9 cellular contexts compared by ENCODE assay signal in genomic region chr3:52041118-52041847, GRCh38. TPM values are rescaled to one million over a fixed set of nuclear protein-coding genes. Genes with fewer than 3 reads are reported as not detected.
DNase-seq lines count a peak whose midpoint lies in the region; ATAC-seq and TF ChIP-seq lines count a peak whose summit lies in the region.
"Had no signal": no experiment of that assay in that cellular context is flagged by ENCODE, and none has a peak within 500 bp of the region (broad histone marks: within the 10 kb centered on the region; RNA-seq: fewer than 3 reads in every experiment).

No MANE protein-coding gene starts in this region.

- no peak overlapping the region for H3K27ac Mint-ChIP-seq in CD8-positive, alpha-beta T cell

- TF ChIP-seq CTCF in GM12872 (IDR thresholded peaks at IDR 0.05; ENCODE audit: insufficient read depth, low read depth, low read length) (peak; percentile 31; the same call in 2 of the 3 replicates), RWPE1 (conservative IDR thresholded peaks at IDR 0.05; ENCODE audit: low read depth) (no peak), foreskin keratinocyte (conservative IDR thresholded peaks at IDR 0.05) (peak; percentile 55)
- TF ChIP-seq CTCF in CD8-positive, alpha-beta T cell (IDR thresholded peaks at IDR 0.05): no peak

- H3K4me1 Mint-ChIP-seq in CD8-positive, alpha-beta T cell (ENCODE audit: low read depth): peaks cover 12% of the 10 kb centered on the region

- H3K27me3 ChIP-seq in foreskin keratinocyte: no peaks in the 10 kb centered on the region
- H3K27me3 ChIP-seq in CD8-positive, alpha-beta T cell (ENCODE audit: insufficient read depth, low read length): no peaks in the 10 kb centered on the region

- peaks cover 23% of the 10 kb centered on the region for H3K4me1 ChIP-seq in foreskin keratinocyte
- no peaks in the 10 kb centered on the region for H3K4me1 ChIP-seq in CD8-positive, alpha-beta T cell (ENCODE audit: insufficient read depth, low read length)

- no peaks in the 10 kb centered on the region for H3K36me3 Mint-ChIP-seq in CD8-positive, alpha-beta T cell
- H3K36me3 Mint-ChIP-seq: naive thymus-derived CD4-positive, alpha-beta T cell had no signal

- CTCF ChIA-PET in RWPE1 (lab: Yijun Ruan, JAX): interaction anchor here (0.6 to 0.7 kb wide), 3 partner anchors 38 to 82 kb away, joined by 3 to 4 read pairs (median 4); no protein-coding TSS in a partner anchor
- CTCF ChIA-PET in CD8-positive, alpha-beta T cell (lab: Charles Lee): interaction anchor here (1.0 to 1.2 kb wide), 3 partner anchors 12 to 81 kb away, joined by 3 to 6 read pairs (median 3); no protein-coding TSS in a partner anchor

- H3K9me3 Mint-ChIP-seq in CD8-positive, alpha-beta T cell: no peaks in the 10 kb centered on the region
- H3K9me3 Mint-ChIP-seq: naive thymus-derived CD4-positive, alpha-beta T cell had no signal

- no peaks in the 10 kb centered on the region for H3K36me3 ChIP-seq in CD8-positive, alpha-beta T cell (ENCODE audit: insufficient read depth, low read length)

- H3K9me3 ChIP-seq in CD8-positive, alpha-beta T cell (ENCODE audit: low read length): no peaks in the 10 kb centered on the region

- no peak overlapping the region for H3K4me3 Mint-ChIP-seq in CD8-positive, alpha-beta T cell
- H3K4me3 Mint-ChIP-seq: naive thymus-derived CD4-positive, alpha-beta T cell had no signal

- H3K27ac ChIP-seq in RWPE1: peak overlapping the region; percentile 100
- H3K27ac ChIP-seq in foreskin keratinocyte: no peak overlapping the region
- H3K27ac ChIP-seq in CD8-positive, alpha-beta T cell (ENCODE audit: low read depth, low read length): no peak overlapping the region

- ATAC-seq in foreskin keratinocyte (no peak), HG03095 (IDR thresholded peaks at IDR 0.05; ENCODE audit: unreplicated experiment) (no peak)
- ATAC-seq in CD8-positive, alpha-beta T cell: no peak
- ATAC-seq: naive thymus-derived CD4-positive, alpha-beta T cell had no signal

- intact Hi-C loops in posterior cingulate gyrus (cut with DNase I): no loop called here
- intact Hi-C loops in CD8-positive, alpha-beta T cell (cut with DNase I, micrococcal nuclease): no loop called here

- DNase-seq in RWPE1 (ENCODE audit: low spot score): no peak
- DNase-seq in foreskin keratinocyte: no peak
- peak; percentile 65 to 97 (median 76) for DNase-seq in posterior cingulate gyrus
- no peak for DNase-seq in CD8-positive, alpha-beta T cell
- no peak for DNase-seq in activated CD8-positive, alpha-beta memory T cell treated with anti-CD3 and anti-CD28 coated beads, Interleukin-2, amount 50 U/mL, for 48 hours
- DNase-seq in NCI-H2081 treated with DMSO at 0.1 percent for 48 hours (lab: John Stamatoyannopoulos, UW): no peak
- DNase-seq: naive thymus-derived CD4-positive, alpha-beta T cell had no signal

- POLR2A ChIA-PET in RWPE1 (lab: Yijun Ruan, JAX; ENCODE audit: low non-redundant PET): no interaction called here
- POLR2A ChIA-PET in CD8-positive, alpha-beta T cell (lab: Charles Lee): no interaction called here

- no peak overlapping the region for H3K4me3 ChIP-seq in CD8-positive, alpha-beta T cell (ENCODE audit: low read depth, low read length)

- H3K27me3 Mint-ChIP-seq in CD8-positive, alpha-beta T cell (ENCODE audit: low read depth): no peaks in the 10 kb centered on the region

RNA-seq across cellular contexts. Expression of gene DUSP7, which starts 15.1 kb away (rescaled TPM):
- total RNA-seq in foreskin keratinocyte: 119 and 131 TPM in 2 replicates
- 107 and 117 TPM in 2 replicates for polyA plus RNA-seq in foreskin keratinocyte
- total RNA-seq in CD8-positive, alpha-beta T cell: 1 to 10 TPM; 5.4 to 5.6 TPM

RNA-seq across cellular contexts. Expression of gene RPL29, which starts 45.6 kb away (rescaled TPM):
- 1,319 and 1,629 TPM in 2 replicates for total RNA-seq in foreskin keratinocyte
- polyA plus RNA-seq in foreskin keratinocyte: 2,404 and 2,789 TPM in 2 replicates
- 1,000 to 10,000 TPM; 1,694 to 1,736 TPM for total RNA-seq in CD8-positive, alpha-beta T cell

RNA-seq across cellular contexts. Expression of gene ACY1, which starts 57.9 kb away (rescaled TPM):
- 62.3 and 69.9 TPM in 2 replicates for total RNA-seq in foreskin keratinocyte
- 62.5 and 73.2 TPM in 2 replicates for polyA plus RNA-seq in foreskin keratinocyte
- 1 to 10 TPM; 3.8 to 4.0 TPM for total RNA-seq in CD8-positive, alpha-beta T cell

Comparison
In these comparisons a context has a peak if more than half of its experiments do, and no peak if none do; other contexts are left out.
1. CTCF ChIP-seq: peak in GM12872 (single experiment) and foreskin keratinocyte (single experiment); none in RWPE1 (single experiment) and CD8-positive, alpha-beta T cell (single experiment).
2. DNase-seq: peak in posterior cingulate gyrus (10 of 10); none in RWPE1 (single experiment), foreskin keratinocyte (0 of 2), CD8-positive, alpha-beta T cell (0 of 7), activated CD8-positive, alpha-beta memory T cell treated with anti-CD3 and anti-CD28 coated beads, Interleukin-2, amount 50 U/mL, for 48 hours (single experiment) and NCI-H2081 treated with DMSO at 0.1 percent for 48 hours (single experiment).
3. RNA of gene DUSP7, which starts 15.1 kb away (total RNA-seq): 119 to 131 TPM in foreskin keratinocyte; 5.4 to 5.6 TPM in CD8-positive, alpha-beta T cell; every median in the first group is over 10 times any median in the second.
4. RNA of gene ACY1, which starts 57.9 kb away (total RNA-seq): 62.3 to 69.9 TPM in foreskin keratinocyte; 3.8 to 4.0 TPM in CD8-positive, alpha-beta T cell; every median in the first group is over 10 times any median in the second.